1 cellular context compared by ENCODE assay signal in the genomic region with DNA sequence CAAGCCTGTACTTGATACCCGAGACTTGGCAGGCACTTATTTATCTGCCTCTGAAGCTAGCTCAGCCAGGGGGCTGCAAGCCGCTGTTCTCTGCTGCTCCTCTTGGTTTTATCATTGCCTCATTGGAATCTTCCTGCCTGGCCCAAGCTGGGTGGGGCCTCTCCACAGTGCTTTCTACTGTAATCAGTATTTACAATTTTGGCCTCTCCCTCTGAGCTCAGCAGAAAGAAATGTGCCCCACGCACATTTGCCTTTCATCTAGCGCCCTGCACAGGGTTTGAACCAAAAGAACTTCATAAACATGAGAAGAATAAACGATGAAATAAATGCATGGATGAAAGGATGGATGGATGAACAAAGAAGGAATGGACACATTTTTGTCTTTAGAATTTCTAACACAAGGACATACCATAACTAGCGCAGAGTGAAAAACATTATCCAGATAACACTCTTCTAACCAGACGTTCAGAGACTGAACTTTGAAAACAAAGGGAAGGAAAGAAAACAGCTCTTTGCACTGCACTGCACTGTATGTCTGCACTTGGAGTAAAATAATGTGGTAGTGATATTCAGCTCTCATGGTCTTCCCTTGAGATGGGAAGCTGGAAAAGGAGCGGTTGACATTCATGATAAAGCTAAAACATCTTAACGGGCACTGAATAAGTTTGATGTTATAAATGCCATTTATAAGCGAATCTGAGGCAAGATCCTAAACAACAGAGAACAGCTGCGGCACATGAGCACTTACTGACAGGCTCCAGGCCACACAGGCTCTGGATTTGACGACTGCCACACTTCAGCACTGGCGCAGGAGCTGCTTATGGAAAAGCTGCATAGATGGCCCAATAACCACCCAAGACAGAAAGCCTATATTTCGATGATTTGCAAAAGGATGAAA.
TF ChIP-seq lines count a peak whose summit lies in the region.

No MANE protein-coding gene starts in this region.

TF ChIP-seq in K562, 482 proteins besides CTCF, POLR2A, EP300 and RAD21 (continued from another document and continues in another):
- TF ChIP-seq, protein P1, sequence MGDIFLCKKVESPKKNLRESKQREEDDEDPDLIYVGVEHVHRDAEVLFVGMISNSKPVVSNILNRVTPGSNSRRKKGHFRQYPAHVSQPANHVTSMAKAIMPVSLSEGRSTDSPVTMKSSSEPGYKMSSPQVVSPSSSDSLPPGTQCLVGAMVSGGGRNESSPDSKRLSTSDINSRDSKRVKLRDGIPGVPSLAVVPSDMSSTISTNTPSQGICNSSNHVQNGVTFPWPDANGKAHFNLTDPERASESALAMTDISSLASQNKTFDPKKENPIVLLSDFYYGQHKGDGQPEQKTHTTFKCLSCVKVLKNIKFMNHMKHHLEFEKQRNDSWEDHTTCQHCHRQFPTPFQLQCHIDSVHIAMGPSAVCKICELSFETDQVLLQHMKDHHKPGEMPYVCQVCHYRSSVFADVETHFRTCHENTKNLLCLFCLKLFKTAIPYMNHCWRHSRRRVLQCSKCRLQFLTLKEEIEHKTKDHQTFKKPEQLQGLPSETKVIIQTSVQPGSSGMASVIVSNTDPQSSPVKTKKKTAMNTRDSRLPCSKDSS (IDR thresholded peaks at IDR 0.05; ENCODE audit: low read depth, partially characterized antibody): no peak
- TF ChIP-seq ZNF518B (CRISPR knock-in tag; IDR thresholded peaks at IDR 0.05): no peak
- 0 out of 2 replicates have a peak, but pooled peaks have one; percentile 12 for TF ChIP-seq CREB1 (IDR thresholded peaks at IDR 0.05)
- no peak for TF ChIP-seq CREB1 (CRISPR knock-in tag; IDR thresholded peaks at IDR 0.05)
- no peak for TF ChIP-seq ZNF444 (CRISPR knock-in tag; IDR thresholded peaks at IDR 0.05)
- no peak for TF ChIP-seq SRSF7 (optimal IDR thresholded peaks at IDR 0.05; ENCODE audit: low read depth, low read length)
- TF ChIP-seq ZNF354B (CRISPR knock-in tag; IDR thresholded peaks at IDR 0.05): no peak
- TF ChIP-seq HDAC2 (IDR thresholded peaks at IDR 0.05): peak; percentile 53
- TF ChIP-seq ILK (tag; IDR thresholded peaks at IDR 0.05; ENCODE audit: borderline replicate concordance, low read depth): no peak
- no peak for TF ChIP-seq POU5F1 (IDR thresholded peaks at IDR 0.05; ENCODE audit: borderline replicate concordance, low read depth, low read length, partially characterized antibody)
- TF ChIP-seq, protein P2, sequence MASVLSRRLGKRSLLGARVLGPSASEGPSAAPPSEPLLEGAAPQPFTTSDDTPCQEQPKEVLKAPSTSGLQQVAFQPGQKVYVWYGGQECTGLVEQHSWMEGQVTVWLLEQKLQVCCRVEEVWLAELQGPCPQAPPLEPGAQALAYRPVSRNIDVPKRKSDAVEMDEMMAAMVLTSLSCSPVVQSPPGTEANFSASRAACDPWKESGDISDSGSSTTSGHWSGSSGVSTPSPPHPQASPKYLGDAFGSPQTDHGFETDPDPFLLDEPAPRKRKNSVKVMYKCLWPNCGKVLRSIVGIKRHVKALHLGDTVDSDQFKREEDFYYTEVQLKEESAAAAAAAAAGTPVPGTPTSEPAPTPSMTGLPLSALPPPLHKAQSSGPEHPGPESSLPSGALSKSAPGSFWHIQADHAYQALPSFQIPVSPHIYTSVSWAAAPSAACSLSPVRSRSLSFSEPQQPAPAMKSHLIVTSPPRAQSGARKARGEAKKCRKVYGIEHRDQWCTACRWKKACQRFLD (CRISPR knock-in tag; IDR thresholded peaks at IDR 0.05): no peak
- no peak for TF ChIP-seq ZNF408 (CRISPR knock-in tag; IDR thresholded peaks at IDR 0.05; ENCODE audit: low read depth)
- no peak for TF ChIP-seq ZNF696 (CRISPR knock-in tag; conservative IDR thresholded peaks at IDR 0.05)
- peak; percentile 74 for TF ChIP-seq SMARCA4 (IDR thresholded peaks at IDR 0.05)
- TF ChIP-seq MYBL2 (IDR thresholded peaks at IDR 0.05; ENCODE audit: low read depth): no peak
- no peak for TF ChIP-seq MYBL2 (CRISPR knock-in tag; IDR thresholded peaks at IDR 0.05; ENCODE audit: borderline replicate concordance)
- no peak for TF ChIP-seq SLC30A9 (CRISPR knock-in tag; IDR thresholded peaks at IDR 0.05)
- TF ChIP-seq ZFX (CRISPR knock-in tag; IDR thresholded peaks at IDR 0.05): no peak
- no peak for TF ChIP-seq HLTF (IDR thresholded peaks at IDR 0.05)
- TF ChIP-seq ZNF785 (CRISPR knock-in tag; IDR thresholded peaks at IDR 0.05): no peak
- peak; percentile 6 for TF ChIP-seq ZFP36 (IDR thresholded peaks at IDR 0.05; ENCODE audit: low read depth, low read length, partially characterized antibody)
- TF ChIP-seq MAFF (IDR thresholded peaks at IDR 0.05; ENCODE audit: low read length): no peak
- no peak for TF ChIP-seq HDAC8 (tag; IDR thresholded peaks at IDR 0.05)
- TF ChIP-seq ZNF121 (CRISPR knock-in tag; conservative IDR thresholded peaks at IDR 0.05): no peak
- TF ChIP-seq, protein P3, sequence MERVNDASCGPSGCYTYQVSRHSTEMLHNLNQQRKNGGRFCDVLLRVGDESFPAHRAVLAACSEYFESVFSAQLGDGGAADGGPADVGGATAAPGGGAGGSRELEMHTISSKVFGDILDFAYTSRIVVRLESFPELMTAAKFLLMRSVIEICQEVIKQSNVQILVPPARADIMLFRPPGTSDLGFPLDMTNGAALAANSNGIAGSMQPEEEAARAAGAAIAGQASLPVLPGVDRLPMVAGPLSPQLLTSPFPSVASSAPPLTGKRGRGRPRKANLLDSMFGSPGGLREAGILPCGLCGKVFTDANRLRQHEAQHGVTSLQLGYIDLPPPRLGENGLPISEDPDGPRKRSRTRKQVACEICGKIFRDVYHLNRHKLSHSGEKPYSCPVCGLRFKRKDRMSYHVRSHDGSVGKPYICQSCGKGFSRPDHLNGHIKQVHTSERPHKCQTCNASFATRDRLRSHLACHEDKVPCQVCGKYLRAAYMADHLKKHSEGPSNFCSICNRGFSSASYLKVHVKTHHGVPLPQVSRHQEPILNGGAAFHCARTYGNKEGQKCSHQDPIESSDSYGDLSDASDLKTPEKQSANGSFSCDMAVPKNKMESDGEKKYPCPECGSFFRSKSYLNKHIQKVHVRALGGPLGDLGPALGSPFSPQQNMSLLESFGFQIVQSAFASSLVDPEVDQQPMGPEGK (CRISPR knock-in tag; IDR thresholded peaks at IDR 0.05; ENCODE audit: borderline replicate concordance): no peak
- TF ChIP-seq SMARCB1 (IDR thresholded peaks at IDR 0.05; ENCODE audit: insufficient read length, low read depth): no peak
- TF ChIP-seq DPF2 (IDR thresholded peaks at IDR 0.05): peak; percentile 72
- TF ChIP-seq CTCFL (IDR thresholded peaks at IDR 0.05; ENCODE audit: borderline replicate concordance, insufficient read depth, low read depth, low read length, poor library complexity, severe bottlenecking): no peak
- TF ChIP-seq TAL1 (IDR thresholded peaks at IDR 0.05): peak; percentile 36; the same call in 1 of the 2 replicates
- no peak for TF ChIP-seq SIRT6 (IDR thresholded peaks at IDR 0.05; ENCODE audit: low read depth, low read length)
- TF ChIP-seq SNRNP70 (optimal IDR thresholded peaks at IDR 0.05; ENCODE audit: low read depth, low read length): no peak
- TF ChIP-seq, protein P4, sequence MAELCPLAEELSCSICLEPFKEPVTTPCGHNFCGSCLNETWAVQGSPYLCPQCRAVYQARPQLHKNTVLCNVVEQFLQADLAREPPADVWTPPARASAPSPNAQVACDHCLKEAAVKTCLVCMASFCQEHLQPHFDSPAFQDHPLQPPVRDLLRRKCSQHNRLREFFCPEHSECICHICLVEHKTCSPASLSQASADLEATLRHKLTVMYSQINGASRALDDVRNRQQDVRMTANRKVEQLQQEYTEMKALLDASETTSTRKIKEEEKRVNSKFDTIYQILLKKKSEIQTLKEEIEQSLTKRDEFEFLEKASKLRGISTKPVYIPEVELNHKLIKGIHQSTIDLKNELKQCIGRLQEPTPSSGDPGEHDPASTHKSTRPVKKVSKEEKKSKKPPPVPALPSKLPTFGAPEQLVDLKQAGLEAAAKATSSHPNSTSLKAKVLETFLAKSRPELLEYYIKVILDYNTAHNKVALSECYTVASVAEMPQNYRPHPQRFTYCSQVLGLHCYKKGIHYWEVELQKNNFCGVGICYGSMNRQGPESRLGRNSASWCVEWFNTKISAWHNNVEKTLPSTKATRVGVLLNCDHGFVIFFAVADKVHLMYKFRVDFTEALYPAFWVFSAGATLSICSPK (IDR thresholded peaks at IDR 0.05; ENCODE audit: borderline replicate concordance): no peak
- TF ChIP-seq HDGF (IDR thresholded peaks at IDR 0.05): no peak
- no peak for TF ChIP-seq TCF7 (IDR thresholded peaks at IDR 0.05; ENCODE audit: borderline replicate concordance)
- TF ChIP-seq CTBP1 (IDR thresholded peaks at IDR 0.05; ENCODE audit: borderline replicate concordance): peak; percentile 83
- TF ChIP-seq GABPB2 (CRISPR knock-in tag; conservative IDR thresholded peaks at IDR 0.05): no peak
- peak; percentile 66 for TF ChIP-seq CBFA2T3 (IDR thresholded peaks at IDR 0.05)
- peak; percentile 63; the same call in 1 of the 2 replicates for TF ChIP-seq FOXK1 (CRISPR knock-in tag; IDR thresholded peaks at IDR 0.05; ENCODE audit: borderline replicate concordance)
- no peak for TF ChIP-seq U2AF1 (optimal IDR thresholded peaks at IDR 0.05; ENCODE audit: low read depth, low read length)
- TF ChIP-seq ZNF41 (CRISPR knock-in tag; conservative IDR thresholded peaks at IDR 0.05): no peak
- TF ChIP-seq CAMTA2 (CRISPR knock-in tag; conservative IDR thresholded peaks at IDR 0.05): no peak
- TF ChIP-seq KDM1A (IDR thresholded peaks at IDR 0.05): no peak
- TF ChIP-seq IRF1 (CRISPR knock-in tag; IDR thresholded peaks at IDR 0.05; ENCODE audit: borderline replicate concordance): no peak
- TF ChIP-seq CBFA2T2 (conservative IDR thresholded peaks at IDR 0.05): 0 out of 2 replicates have a peak, but pooled peaks have one; percentile 22
- TF ChIP-seq NELFE (IDR thresholded peaks at IDR 0.05; ENCODE audit: insufficient read depth, insufficient read length): no peak
- no peak for TF ChIP-seq BMI1 (IDR thresholded peaks at IDR 0.05; ENCODE audit: low read length)
- TF ChIP-seq PHB (CRISPR knock-in tag; IDR thresholded peaks at IDR 0.05): no peak
- no peak for TF ChIP-seq BHLHE40 (IDR thresholded peaks at IDR 0.05; ENCODE audit: low read length)
- no peak for TF ChIP-seq HOXB6 (CRISPR knock-in tag; IDR thresholded peaks at IDR 0.05; ENCODE audit: borderline replicate concordance)
- no peak for TF ChIP-seq TAF7 (tag; IDR thresholded peaks at IDR 0.05)
- TF ChIP-seq, protein P5, sequence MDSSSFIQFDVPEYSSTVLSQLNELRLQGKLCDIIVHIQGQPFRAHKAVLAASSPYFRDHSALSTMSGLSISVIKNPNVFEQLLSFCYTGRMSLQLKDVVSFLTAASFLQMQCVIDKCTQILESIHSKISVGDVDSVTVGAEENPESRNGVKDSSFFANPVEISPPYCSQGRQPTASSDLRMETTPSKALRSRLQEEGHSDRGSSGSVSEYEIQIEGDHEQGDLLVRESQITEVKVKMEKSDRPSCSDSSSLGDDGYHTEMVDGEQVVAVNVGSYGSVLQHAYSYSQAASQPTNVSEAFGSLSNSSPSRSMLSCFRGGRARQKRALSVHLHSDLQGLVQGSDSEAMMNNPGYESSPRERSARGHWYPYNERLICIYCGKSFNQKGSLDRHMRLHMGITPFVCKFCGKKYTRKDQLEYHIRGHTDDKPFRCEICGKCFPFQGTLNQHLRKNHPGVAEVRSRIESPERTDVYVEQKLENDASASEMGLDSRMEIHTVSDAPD (CRISPR knock-in tag; IDR thresholded peaks at IDR 0.05): no peak
- no peak for TF ChIP-seq ZNF589 (CRISPR knock-in tag; IDR thresholded peaks at IDR 0.05; ENCODE audit: low read depth)
- TF ChIP-seq ZNF57 (CRISPR knock-in tag; IDR thresholded peaks at IDR 0.05): no peak
- TF ChIP-seq EP400 (IDR thresholded peaks at IDR 0.05): no peak
- no peak for TF ChIP-seq TEAD2 (tag; IDR thresholded peaks at IDR 0.05)
- 0 out of 2 replicates have a peak, but pooled peaks have one; percentile 36 for TF ChIP-seq ZNF561 (CRISPR knock-in tag; conservative IDR thresholded peaks at IDR 0.05)
- peak; percentile 65 for TF ChIP-seq ARID1B (IDR thresholded peaks at IDR 0.05)
- no peak for TF ChIP-seq KLF10 (CRISPR knock-in tag; IDR thresholded peaks at IDR 0.05)
